ENCODE assay signal across 12 cellular contexts in the genomic region with DNA sequence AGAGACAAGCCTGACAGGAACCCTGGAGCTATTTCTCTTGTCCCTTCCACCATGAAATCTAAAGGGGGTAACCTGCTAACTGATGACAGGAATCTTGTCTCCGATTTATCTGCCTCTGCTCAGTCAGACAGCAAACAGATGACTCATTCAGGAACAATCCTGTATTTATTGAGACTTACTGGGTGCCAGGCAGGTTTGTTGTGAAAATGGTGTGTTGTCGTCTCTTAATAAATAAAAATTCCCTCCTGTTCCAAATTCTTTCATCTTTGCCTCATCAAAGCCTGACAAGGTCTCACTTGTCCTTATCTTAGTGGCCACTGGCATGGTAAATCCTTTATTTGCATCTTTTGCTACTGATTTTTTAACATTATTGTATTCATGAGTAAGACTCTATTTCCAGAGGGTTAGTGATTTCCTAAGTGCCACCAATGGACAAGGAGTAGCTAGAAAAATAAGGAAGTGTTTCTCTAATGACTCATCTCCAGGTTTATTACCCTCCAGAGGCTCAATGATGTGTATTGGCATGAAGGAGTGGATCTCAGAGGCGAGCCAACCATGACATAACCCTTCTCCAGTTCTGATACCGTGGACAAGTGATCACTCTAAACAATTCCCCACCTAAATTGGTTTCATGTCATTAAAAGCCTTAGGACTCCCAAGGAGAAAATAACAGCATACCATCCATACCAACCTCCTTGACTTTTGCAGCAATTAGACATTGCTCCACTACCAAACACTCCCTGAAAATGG.
DNase-seq lines count a peak whose midpoint lies in the region; ATAC-seq and TF ChIP-seq lines count a peak whose summit lies in the region.
"Had no signal": no experiment of that assay in that cellular context is flagged by ENCODE, and none has a peak within 500 bp of the region (broad histone marks: within the 10 kb centered on the region; RNA-seq: fewer than 3 reads in every experiment).

No MANE protein-coding gene starts in this region.

- no peaks in the 10 kb centered on the region for H3K4me1 Mint-ChIP-seq in stimulated activated naive CD8-positive, alpha-beta T cell treated with anti-CD3 and anti-CD28 coated beads, Interleukin-15, amount 100 ng/mL, for 72 hours
- H3K4me1 Mint-ChIP-seq: central memory CD8-positive, alpha-beta T cell; WTC11 had no signal

- intact Hi-C loops in esophagus muscularis mucosa (cut with DNase I), result no loop called here

- peak overlapping the region; percentile 37 for H3K4me2 ChIP-seq in trophoblast cell (ENCODE audit: low read length)

- H2BK5ac ChIP-seq in trophoblast cell (ENCODE audit: low read depth, low read length, poor library complexity), result peak overlapping the region; percentile 8

- H3K9me3 ChIP-seq in trophoblast cell (ENCODE audit: insufficient read depth, low read depth, low read length) (peaks cover 2% of the 10 kb centered on the region), esophagus muscularis mucosa (no peaks in the 10 kb centered on the region)

- no peak overlapping the region for H3K9ac ChIP-seq in trophoblast cell (ENCODE audit: low read length)

- no peak overlapping the region for H2BK120ac ChIP-seq in trophoblast cell (ENCODE audit: insufficient read depth, low read length, poor library complexity)

- TF ChIP-seq CTCF in choroid plexus epithelial cell (conservative IDR thresholded peaks at IDR 0.05; ENCODE audit: low read depth, low read length), result no peak
- no peak for TF ChIP-seq CTCF in esophagus muscularis mucosa (IDR thresholded peaks at IDR 0.05)

- no peak overlapping the region for H2AFZ ChIP-seq in trophoblast cell (ENCODE audit: insufficient read depth, low read length, poor library complexity)

- no peak overlapping the region for H2AK5ac ChIP-seq in trophoblast cell (ENCODE audit: low read length)

- no peak overlapping the region for H4K12ac ChIP-seq in trophoblast cell (ENCODE audit: low read depth, low read length)

- no peak for TF ChIP-seq EP300 in esophagus muscularis mucosa (IDR thresholded peaks at IDR 0.05)

- peak overlapping the region in 1 of 2 donors; percentile 34 for H3K27ac Mint-ChIP-seq in stimulated activated naive CD8-positive, alpha-beta T cell treated with anti-CD3 and anti-CD28 coated beads, Interleukin-15, amount 100 ng/mL, for 72 hours
- H3K27ac Mint-ChIP-seq: WTC11 had no signal

- no peak overlapping the region for H3K18ac ChIP-seq in trophoblast cell (ENCODE audit: low read length)

- no peak overlapping the region for H3K4me3 ChIP-seq in choroid plexus epithelial cell (ENCODE audit: low read depth, low read length)
- no peak overlapping the region for H3K4me3 ChIP-seq in trophoblast cell (ENCODE audit: low read depth, low read length)
- H3K4me3 ChIP-seq in esophagus muscularis mucosa, result no peak overlapping the region

- no peak overlapping the region for H3K23ac ChIP-seq in trophoblast cell (ENCODE audit: low read length)

- peak overlapping the region; percentile 91 for H3K27ac ChIP-seq in trophoblast cell (ENCODE audit: low read depth, low read length)
- H3K27ac ChIP-seq in esophagus muscularis mucosa (replicated peaks in 1 of 4), result no peak overlapping the region

- H3K4me3 Mint-ChIP-seq in stimulated activated naive CD8-positive, alpha-beta T cell treated with anti-CD3 and anti-CD28 coated beads, Interleukin-15, amount 100 ng/mL, for 72 hours, result no peak overlapping the region
- H3K4me3 Mint-ChIP-seq: central memory CD8-positive, alpha-beta T cell; WTC11 had no signal

- no peak for TF ChIP-seq POLR2A in esophagus muscularis mucosa (IDR thresholded peaks at IDR 0.05; ENCODE audit: low read depth)

- H3K36me3 ChIP-seq in trophoblast cell (ENCODE audit: control insufficient read depth in 1 of 2, insufficient read depth in 2 of 2, low read length in 2 of 2) (no peaks in the 10 kb centered on the region), esophagus muscularis mucosa (no peaks in the 10 kb centered on the region)

- DNase-seq in DMS53 treated with DMSO at 0.1 percent for 48 hours (lab: John Stamatoyannopoulos, UW; ENCODE audit: unreplicated experiment) (peak; percentile 91), NCI-H187 (lab: John Stamatoyannopoulos, UW) (peak; percentile 6 to 17), choroid plexus epithelial cell (ENCODE audit: low read depth) (peak; percentile 43), trophoblast cell (peak; percentile 46 to 82), esophagus muscularis mucosa (ENCODE audit: extremely low spot score) (no peak)
- DNase-seq in activated CD4-positive, alpha-beta T cell treated with anti-CD3 and anti-CD28 coated beads, Interleukin-2, amount 50 U/mL, for 48 hours, result no peak
- DNase-seq in stimulated activated naive CD8-positive, alpha-beta T cell treated with anti-CD3 and anti-CD28 coated beads, Interleukin-15, amount 100 ng/mL, for 72 hours, result no peak
- DNase-seq: left ventricle myocardium superior, NCI-H1048 had no signal

- whole genome bisulfite sequencing in trophoblast cell (ENCODE audit: extremely low coverage, insufficient coverage, insufficient read length), result no CpG with 5 or more reads among the region's 4 CpGs
- WGBS in esophagus muscularis mucosa, result 74% methylated on average over 4 of the region's 4 CpGs

- no peaks in the 10 kb centered on the region for H3K79me2 ChIP-seq in trophoblast cell (ENCODE audit: control insufficient read depth, insufficient read depth, low read length, poor library complexity)

- H3K14ac ChIP-seq in trophoblast cell (ENCODE audit: low read length), result no peak overlapping the region

- H4K8ac ChIP-seq in trophoblast cell (ENCODE audit: low read depth, low read length), result no peak overlapping the region

- H2BK12ac ChIP-seq in trophoblast cell (ENCODE audit: low read length), result no peak overlapping the region

- H4K91ac ChIP-seq in trophoblast cell (ENCODE audit: low read depth, low read length), result no peak overlapping the region

- H3K27me3 Mint-ChIP-seq in stimulated activated naive CD8-positive, alpha-beta T cell treated with anti-CD3 and anti-CD28 coated beads, Interleukin-15, amount 100 ng/mL, for 72 hours, result no peaks in the 10 kb centered on the region
- H3K27me3 Mint-ChIP-seq: central memory CD8-positive, alpha-beta T cell had no signal

- H3K27me3 ChIP-seq in trophoblast cell (ENCODE audit: insufficient read depth, low read length) (no peaks in the 10 kb centered on the region), esophagus muscularis mucosa (no peaks in the 10 kb centered on the region)

- no peaks in the 10 kb centered on the region for H3K9me3 Mint-ChIP-seq in stimulated activated naive CD8-positive, alpha-beta T cell treated with anti-CD3 and anti-CD28 coated beads, Interleukin-15, amount 100 ng/mL, for 72 hours
- H3K9me3 Mint-ChIP-seq: central memory CD8-positive, alpha-beta T cell; WTC11 had no signal

- peaks cover 9% of the 10 kb centered on the region for H3K79me1 ChIP-seq in trophoblast cell (ENCODE audit: low read length)

- no peak overlapping the region for H3K4ac ChIP-seq in trophoblast cell (ENCODE audit: low read depth, low read length)

- H3K4me1 ChIP-seq in trophoblast cell (ENCODE audit: control insufficient read depth in 1 of 2, insufficient read depth in 2 of 2, low read length in 2 of 2) (peaks cover 10 to 17% of the 10 kb centered on the region in 2 experiments), esophagus muscularis mucosa (peaks cover 0 to 9% (median 2%) of the 10 kb centered on the region in 4 donors)

- no peak for ATAC-seq in GM19455 (IDR thresholded peaks at IDR 0.05; ENCODE audit: unreplicated experiment)
- no peak for ATAC-seq in stimulated activated naive CD8-positive, alpha-beta T cell treated with anti-CD3 and anti-CD28 coated beads, Interleukin-15, amount 100 ng/mL, for 72 hours
- ATAC-seq: left ventricle myocardium superior, WTC11 had no signal

Comparison
In these comparisons a context has a peak if more than half of its experiments do, and no peak if none do; other contexts are left out.
1. DNase-seq: peak in DMS53 treated with DMSO at 0.1 percent for 48 hours (single experiment), NCI-H187 (2 of 2), choroid plexus epithelial cell (single experiment) and trophoblast cell (2 of 2); none in activated CD4-positive, alpha-beta T cell treated with anti-CD3 and anti-CD28 coated beads, Interleukin-2, amount 50 U/mL, for 48 hours (0 of 2), esophagus muscularis mucosa (single experiment) and stimulated activated naive CD8-positive, alpha-beta T cell treated with anti-CD3 and anti-CD28 coated beads, Interleukin-15, amount 100 ng/mL, for 72 hours (0 of 2).